In genomic region chr3:72011495-72011894, GRCh38 we compare ENCODE assay signal across 21 cellular contexts.
DNase-seq lines count a peak whose midpoint lies in the region; ATAC-seq and TF ChIP-seq lines count a peak whose summit lies in the region.
"Had no signal": no experiment of that assay in that cellular context is flagged by ENCODE, and none has a peak within 500 bp of the region (broad histone marks: within the 10 kb centered on the region; RNA-seq: fewer than 3 reads in every experiment).

No MANE protein-coding gene starts in this region.

- no peaks in the 10 kb centered on the region for H3K9me3 ChIP-seq in SJCRH30 (replicated peaks)
- H3K9me3 ChIP-seq: Caco-2, right atrium auricular region had no signal

- H3K4me3 ChIP-seq in AG04449 (ENCODE audit: low read depth, low read length) (no peak overlapping the region), astrocyte of the cerebellum (ENCODE audit: low read depth, low read length) (no peak overlapping the region), SJCRH30 (no peak overlapping the region)
- H3K4me3 ChIP-seq: K562, right atrium auricular region had no signal

- H3K4me1 ChIP-seq in SJCRH30, result no peaks in the 10 kb centered on the region
- H3K4me1 ChIP-seq: Caco-2, right atrium auricular region had no signal

- no peaks in the 10 kb centered on the region for H3K27me3 ChIP-seq in SJCRH30
- H3K27me3 ChIP-seq: right atrium auricular region had no signal

- no peak overlapping the region for H3K27ac ChIP-seq in SJCRH30
- H3K27ac ChIP-seq: HL-60, right atrium auricular region had no signal

- H3K36me3 ChIP-seq in SJCRH30, result no peaks in the 10 kb centered on the region
- H3K36me3 ChIP-seq: right atrium auricular region had no signal

- POLR2A ChIA-PET in AG04449 (lab: Yijun Ruan, JAX), result no interaction called here

- DNase-seq in AG04449 (ENCODE audit: low read depth, low spot score), result peak; percentile 87
- peak; percentile 84 for DNase-seq in GM03348 (ENCODE audit: low spot score)
- DNase-seq in astrocyte of the cerebellum (ENCODE audit: low read depth), result peak; percentile 55
- peak; percentile 63 for DNase-seq in kidney glomerular epithelial cell (lab: John Stamatoyannopoulos, UW)
- no peak for DNase-seq in GF-D8 (lab: John Stamatoyannopoulos, UW)
- no peak for DNase-seq in SJCRH30
- DNase-seq: activated CD4-positive, alpha-beta memory T cell treated with anti-CD3 and anti-CD28 coated beads for 36 hours; activated T-cell treated with anti-CD3 and anti-CD28 coated beads, Interleukin-2, amount 50 U/mL, for 48 hours; Caco-2; central memory CD4-positive, alpha-beta T cell; effector memory CD4-positive, alpha-beta T cell; GDM1; hippocampal formation; NCI-H1092 treated with DMSO at 0.1 percent for 48 hours; NCI-H2107; NCI-H774 had no signal

- TF ChIP-seq CTCF in AG04449 (IDR thresholded peaks at IDR 0.05; ENCODE audit: insufficient read depth, low read length, missing control alignments), result no peak
- no peak for TF ChIP-seq CTCF in astrocyte of the cerebellum (IDR thresholded peaks at IDR 0.05; ENCODE audit: low read depth, low read length, missing control alignments)

- CTCF ChIA-PET in AG04449 (lab: Yijun Ruan, JAX), result no interaction called here

- ATAC-seq in HG03460 (IDR thresholded peaks at IDR 0.05; ENCODE audit: unreplicated experiment), result no peak
- no peak for ATAC-seq in activated CD4-positive, CD25-positive, alpha-beta regulatory T cell treated with anti-CD3 and anti-CD28 coated beads, Interleukin-2, amount 50 U/mL, for 24 hours
- ATAC-seq: K562 had no signal

- in situ Hi-C loops in astrocyte of the cerebellum (cut with HindIII; ENCODE audit: low sequenced_read_pairs), result no loop called here

Comparison
In these comparisons a context has a peak if more than half of its experiments do, and no peak if none do; other contexts are left out.
1. DNase-seq: peak in AG04449 (single experiment), GM03348 (single experiment), astrocyte of the cerebellum (single experiment) and kidney glomerular epithelial cell (single experiment); none in GF-D8 (single experiment) and SJCRH30 (0 of 2).